In the genomic region with DNA sequence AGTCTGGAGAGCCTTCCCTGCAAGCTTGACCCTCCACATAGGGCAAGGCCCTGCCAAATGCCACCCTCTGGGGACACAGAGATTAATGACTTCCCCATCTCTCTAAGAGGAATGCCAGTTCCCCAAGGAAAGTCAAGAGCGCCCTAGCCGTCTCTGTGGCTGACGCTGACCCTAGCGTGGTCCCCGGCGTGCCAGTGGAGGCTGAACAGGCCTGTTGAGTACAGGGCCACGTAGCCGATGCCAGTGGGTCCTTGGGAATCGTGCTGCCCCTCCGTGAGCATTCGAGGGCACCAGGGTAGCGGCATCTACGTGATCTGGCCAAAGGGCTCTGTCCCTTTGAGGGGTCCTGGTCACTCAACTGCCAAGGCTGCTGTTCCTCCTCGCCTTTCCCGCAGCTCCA, we compare ENCODE assay signal across 1 cellular context.
TF ChIP-seq lines count a peak whose summit lies in the region.

No MANE protein-coding gene starts in this region.

TF ChIP-seq in IMR-90, 13 proteins besides CTCF, POLR2A, EP300 and RAD21 (continued from another document):
- TF ChIP-seq RCOR1 (IDR thresholded peaks at IDR 0.05; ENCODE audit: insufficient replicate concordance, low read length): no peak
- TF ChIP-seq CEBPB (IDR thresholded peaks at IDR 0.05; ENCODE audit: low read depth, low read length): no peak
- TF ChIP-seq NFE2L2 (IDR thresholded peaks at IDR 0.05; ENCODE audit: low read depth, low read length): no peak
- no peak for TF ChIP-seq MAZ (IDR thresholded peaks at IDR 0.05; ENCODE audit: borderline replicate concordance, low read depth, low read length)
- no peak for TF ChIP-seq RFX5 (IDR thresholded peaks at IDR 0.05; ENCODE audit: low read depth, low read length)
- TF ChIP-seq SMC3 (IDR thresholded peaks at IDR 0.05; ENCODE audit: low read depth, low read length): no peak
- no peak for TF ChIP-seq MXI1 (IDR thresholded peaks at IDR 0.05; ENCODE audit: borderline replicate concordance, low read depth, low read length)
- TF ChIP-seq BHLHE40 (IDR thresholded peaks at IDR 0.05; ENCODE audit: low read depth, low read length): no peak
- no peak for TF ChIP-seq CHD1 (IDR thresholded peaks at IDR 0.05; ENCODE audit: low read depth, low read length)
- TF ChIP-seq, protein P1, sequence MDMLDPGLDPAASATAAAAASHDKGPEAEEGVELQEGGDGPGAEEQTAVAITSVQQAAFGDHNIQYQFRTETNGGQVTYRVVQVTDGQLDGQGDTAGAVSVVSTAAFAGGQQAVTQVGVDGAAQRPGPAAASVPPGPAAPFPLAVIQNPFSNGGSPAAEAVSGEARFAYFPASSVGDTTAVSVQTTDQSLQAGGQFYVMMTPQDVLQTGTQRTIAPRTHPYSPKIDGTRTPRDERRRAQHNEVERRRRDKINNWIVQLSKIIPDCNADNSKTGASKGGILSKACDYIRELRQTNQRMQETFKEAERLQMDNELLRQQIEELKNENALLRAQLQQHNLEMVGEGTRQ (IDR thresholded peaks at IDR 0.05; ENCODE audit: low read depth, low read length): no peak
- no peak for TF ChIP-seq FOS (IDR thresholded peaks at IDR 0.05; ENCODE audit: low read depth, low read length)
- no peak for TF ChIP-seq MAFK (IDR thresholded peaks at IDR 0.05; ENCODE audit: low read depth, low read length)
